Comparison of ENCODE assay signal across 2 cellular contexts in the genomic region with DNA sequence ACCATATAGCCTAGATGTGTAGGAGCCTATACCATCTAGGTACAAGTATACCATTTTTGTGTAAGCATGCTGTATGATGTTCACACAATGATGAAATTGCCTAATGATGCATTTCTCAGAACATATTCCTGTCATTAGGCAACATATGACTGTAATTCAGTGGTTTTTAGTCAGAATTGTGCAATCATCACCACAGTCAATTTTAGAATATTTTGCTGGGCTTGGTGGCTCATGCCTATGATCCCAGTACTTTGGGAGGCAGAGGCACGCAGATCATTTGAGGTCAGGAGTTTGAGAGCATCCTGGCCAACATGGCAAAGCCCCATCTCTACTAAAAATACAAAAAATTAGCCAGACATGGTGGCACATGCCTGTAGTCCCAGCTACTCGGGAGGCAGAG.
TF ChIP-seq lines count a peak whose summit lies in the region.

No MANE protein-coding gene starts in this region.

TF ChIP-seq in A549, 52 proteins besides CTCF, POLR2A, EP300 and RAD21:
- TF ChIP-seq CEBPB (IDR thresholded peaks at IDR 0.05) (peak; percentile 86 to 89), HES2 (IDR thresholded peaks at IDR 0.05) (peak; percentile 6; the same call in 1 of the 2 replicates)

TF ChIP-seq in K562, 482 proteins besides CTCF, POLR2A, EP300 and RAD21:
- TF ChIP-seq CEBPB (tag; IDR thresholded peaks at IDR 0.05): peak; percentile 89
- peak; percentile 57 for TF ChIP-seq CEBPG (CRISPR knock-in tag; IDR thresholded peaks at IDR 0.05)
- peak; percentile 56 to 83 for TF ChIP-seq CEBPG (tag; conservative IDR thresholded peaks at IDR 0.05 in 1 of 2, IDR thresholded peaks at IDR 0.05 in 1 of 2)
